20 cellular contexts compared by ENCODE assay signal in the genomic region with DNA sequence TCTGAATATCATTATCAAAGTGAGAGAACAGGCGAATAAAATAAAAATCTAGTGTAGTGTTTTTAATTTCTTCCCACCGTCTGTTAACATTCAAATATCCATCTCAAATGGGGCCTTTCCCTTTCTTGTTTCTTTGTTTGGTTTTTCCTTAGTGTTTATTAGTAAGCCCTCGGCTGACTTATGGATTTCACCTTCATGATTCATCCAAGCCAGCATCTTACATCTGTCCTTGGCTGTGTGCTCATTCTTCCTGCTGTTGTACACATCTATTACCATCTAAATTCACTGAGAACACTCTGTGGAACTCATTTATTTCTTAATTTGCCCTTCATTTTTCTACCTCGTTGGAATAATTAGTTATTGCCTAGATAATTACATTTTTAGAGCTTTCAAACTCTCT.
DNase-seq lines count a peak whose midpoint lies in the region; ATAC-seq and TF ChIP-seq lines count a peak whose summit lies in the region.
"Had no signal": no experiment of that assay in that cellular context is flagged by ENCODE, and none has a peak within 500 bp of the region (broad histone marks: within the 10 kb centered on the region; RNA-seq: fewer than 3 reads in every experiment).

No MANE protein-coding gene starts in this region.

- no TSS peak for BruUV-seq in MCF 10A (replicated peaks; lab: Mats Ljungman, UMichigan)

- no peak for TF ChIP-seq EP300 in esophagus muscularis mucosa (IDR thresholded peaks at IDR 0.05)

- peak; percentile 39 for DNase-seq in MCF 10A (ENCODE audit: unreplicated experiment)
- no peak for DNase-seq in breast epithelium (ENCODE audit: low spot score in 2 of 2)
- DNase-seq in WERI-Rb-1 = no peak
- peak; percentile 48 for DNase-seq in fibroblast of pulmonary artery (ENCODE audit: low read depth)
- no peak for DNase-seq in lower lobe of right lung
- no peak for DNase-seq in DMS79 (lab: John Stamatoyannopoulos, UW)
- no peak for DNase-seq in esophagus muscularis mucosa (ENCODE audit: extremely low spot score)
- DNase-seq: 8988T; activated effector memory CD4-positive, alpha-beta T cell treated with Interleukin-2 at 50 U/mL for 16 hours; CD4-positive, CD25-positive, alpha-beta regulatory T cell; DMS53; immature natural killer cell; naive thymus-derived CD4-positive, alpha-beta T cell; NCI-H1436 treated with DMSO at 0.1 percent for 48 hours; NCI-H345; Right ventricle myocardium superior; T-helper 17 cell; tibial artery had no signal

- no peaks in the 10 kb centered on the region for H3K9me3 Mint-ChIP-seq in MCF 10A (ENCODE audit: unreplicated experiment)

- H3K27me3 Mint-ChIP-seq in MCF 10A (ENCODE audit: insufficient read depth, unreplicated experiment) = no peaks in the 10 kb centered on the region
- H3K27me3 Mint-ChIP-seq: CD4-positive, CD25-positive, alpha-beta regulatory T cell; T-helper 17 cell had no signal

- TF ChIP-seq POLR2A in breast epithelium (IDR thresholded peaks at IDR 0.05) (no peak), esophagus muscularis mucosa (IDR thresholded peaks at IDR 0.05; ENCODE audit: low read depth) (no peak)

- H3K4me1 ChIP-seq in breast epithelium = no peaks in the 10 kb centered on the region
- H3K4me1 ChIP-seq in lower lobe of right lung = no peaks in the 10 kb centered on the region
- no peaks in the 10 kb centered on the region for H3K4me1 ChIP-seq in esophagus muscularis mucosa
- H3K4me1 ChIP-seq: tibial artery had no signal

- H3K27me3 ChIP-seq in breast epithelium = no peaks in the 10 kb centered on the region
- H3K27me3 ChIP-seq in WERI-Rb-1 (ENCODE audit: insufficient read depth, low read depth, severe bottlenecking) = no peaks in the 10 kb centered on the region
- no peaks in the 10 kb centered on the region for H3K27me3 ChIP-seq in lower lobe of right lung (ENCODE audit: low read depth)
- no peaks in the 10 kb centered on the region for H3K27me3 ChIP-seq in esophagus muscularis mucosa
- H3K27me3 ChIP-seq: tibial artery had no signal

- intact Hi-C loops in MCF 10A (cut with micrococcal nuclease) = loop anchor here (10.0 kb wide), 1 partner anchor 130 kb away; no protein-coding TSS in a partner anchor
- intact Hi-C loops in breast epithelium (cut with DNase I; ENCODE audit: low total_unique reads) = no loop called here
- intact Hi-C loops in lower lobe of right lung (cut with DNase I) = no loop called here
- intact Hi-C loops in esophagus muscularis mucosa (cut with DNase I) = no loop called here

- no peak overlapping the region for H3K4me3 Mint-ChIP-seq in MCF 10A (ENCODE audit: unreplicated experiment)
- H3K4me3 Mint-ChIP-seq: CD4-positive, CD25-positive, alpha-beta regulatory T cell; immature natural killer cell; naive thymus-derived CD4-positive, alpha-beta T cell; T-helper 17 cell had no signal

- no peak overlapping the region for H3K4me3 ChIP-seq in breast epithelium
- no peak overlapping the region for H3K4me3 ChIP-seq in WERI-Rb-1 (ENCODE audit: low read depth, low read length)
- H3K4me3 ChIP-seq in fibroblast of pulmonary artery (replicated peaks; ENCODE audit: low read depth, low read length) = no peak overlapping the region
- no peak overlapping the region for H3K4me3 ChIP-seq in lower lobe of right lung
- no peak overlapping the region for H3K4me3 ChIP-seq in esophagus muscularis mucosa
- H3K4me3 ChIP-seq: smooth muscle cell, tibial artery had no signal

- WGBS in esophagus muscularis mucosa = 57% methylated on average over 4 of the region's 4 CpGs

- TF ChIP-seq CTCF in MCF 10A (IDR thresholded peaks at IDR 0.05; ENCODE audit: unreplicated experiment) (no peak), breast epithelium (IDR thresholded peaks at IDR 0.05) (no peak), WERI-Rb-1 (IDR thresholded peaks at IDR 0.05; ENCODE audit: low read depth, low read length) (no peak), fibroblast of pulmonary artery (IDR thresholded peaks at IDR 0.05; ENCODE audit: low read length, missing control alignments) (no peak), lower lobe of right lung (IDR thresholded peaks at IDR 0.05) (no peak), esophagus muscularis mucosa (IDR thresholded peaks at IDR 0.05) (no peak)

- peaks cover 13% of the 10 kb centered on the region for H3K4me1 Mint-ChIP-seq in MCF 10A (ENCODE audit: insufficient read depth, unreplicated experiment)
- H3K4me1 Mint-ChIP-seq: CD4-positive, CD25-positive, alpha-beta regulatory T cell; immature natural killer cell; naive thymus-derived CD4-positive, alpha-beta T cell; T-helper 17 cell had no signal

- no peak for ATAC-seq in GM21447 (IDR thresholded peaks at IDR 0.05; ENCODE audit: unreplicated experiment)
- ATAC-seq in lower lobe of right lung = no peak
- ATAC-seq: naive thymus-derived CD4-positive, alpha-beta T cell; T-helper 17 cell had no signal

- H3K36me3 ChIP-seq in breast epithelium (no peaks in the 10 kb centered on the region), WERI-Rb-1 (no peaks in the 10 kb centered on the region), lower lobe of right lung (no peaks in the 10 kb centered on the region), esophagus muscularis mucosa (no peaks in the 10 kb centered on the region)
- H3K36me3 ChIP-seq: tibial artery had no signal

- POLR2A ChIA-PET in MCF 10A (lab: Yijun Ruan, JAX) = no interaction called here

- no peak overlapping the region for H3K27ac Mint-ChIP-seq in MCF 10A (ENCODE audit: low read depth, unreplicated experiment)
- H3K27ac Mint-ChIP-seq: CD4-positive, CD25-positive, alpha-beta regulatory T cell; immature natural killer cell; naive thymus-derived CD4-positive, alpha-beta T cell; T-helper 17 cell had no signal

- H3K27ac ChIP-seq in breast epithelium (no peak overlapping the region), WERI-Rb-1 (peak overlapping the region; percentile 12; the same call in 1 of the 2 replicates), lower lobe of right lung (no peak overlapping the region), esophagus muscularis mucosa (replicated peaks in 1 of 4) (no peak overlapping the region)
- H3K27ac ChIP-seq: tibial artery had no signal

- CTCF ChIA-PET in MCF 10A (lab: Yijun Ruan, JAX) = no interaction called here

- H3K9me3 ChIP-seq in breast epithelium = peaks cover 0 to 17% of the 10 kb centered on the region in 2 donors
- no peaks in the 10 kb centered on the region for H3K9me3 ChIP-seq in WERI-Rb-1 (ENCODE audit: severe bottlenecking)
- no peaks in the 10 kb centered on the region for H3K9me3 ChIP-seq in lower lobe of right lung
- peaks cover 0 to 7% (median 3%) of the 10 kb centered on the region in 4 donors for H3K9me3 ChIP-seq in esophagus muscularis mucosa

- no peaks in the 10 kb centered on the region for H3K36me3 Mint-ChIP-seq in MCF 10A (ENCODE audit: insufficient read depth, unreplicated experiment)
- H3K36me3 Mint-ChIP-seq: CD4-positive, CD25-positive, alpha-beta regulatory T cell; immature natural killer cell; naive thymus-derived CD4-positive, alpha-beta T cell had no signal

Comparison
In these comparisons a context has a peak if more than half of its experiments do, and no peak if none do; other contexts are left out.
1. DNase-seq: peak in MCF 10A (single experiment) and fibroblast of pulmonary artery (single experiment); none in breast epithelium (0 of 2), WERI-Rb-1 (single experiment), lower lobe of right lung (single experiment), DMS79 (single experiment) and esophagus muscularis mucosa (single experiment).